Comparison of ENCODE assay signal across 8 cellular contexts in genomic region chr11:33775064-33775807, GRCh38. TPM values are rescaled to one million over a fixed set of nuclear protein-coding genes. Genes with fewer than 3 reads are reported as not detected.
DNase-seq lines count a peak whose midpoint lies in the region; ATAC-seq and TF ChIP-seq lines count a peak whose summit lies in the region.

No MANE protein-coding gene starts in this region.

- H3K79me2 ChIP-seq in DOHH2 (ENCODE audit: control insufficient read depth, low read length) = peaks cover 29% of the 10 kb centered on the region

- no peak for ATAC-seq in HG03460 (IDR thresholded peaks at IDR 0.05; ENCODE audit: unreplicated experiment)

- DNase-seq in Peyer's patch (no peak), progenitor cell of endocrine pancreas (ENCODE audit: low spot score, unreplicated experiment) (no peak), UCSD-AML1 (lab: John Stamatoyannopoulos, UW; ENCODE audit: unreplicated experiment) (no peak), COLO829 (ENCODE audit: low spot score) (no peak), NCI-H2196 (lab: John Stamatoyannopoulos, UW; ENCODE audit: unreplicated experiment) (no peak)

- H3K9me3 Mint-ChIP-seq in progenitor cell of endocrine pancreas (ENCODE audit: low read depth) = no peaks in the 10 kb centered on the region

- H3K36me3 Mint-ChIP-seq in progenitor cell of endocrine pancreas (ENCODE audit: insufficient read depth) = no peaks in the 10 kb centered on the region

- TF ChIP-seq CTCF in DOHH2 (IDR thresholded peaks at IDR 0.05; ENCODE audit: low read depth, low read length, poor library complexity, severe bottlenecking) (no peak), Peyer's patch (IDR thresholded peaks at IDR 0.05) (no peak), progenitor cell of endocrine pancreas (IDR thresholded peaks at IDR 0.05; ENCODE audit: unreplicated experiment) (no peak)

- H3K4me2 ChIP-seq in DOHH2 (ENCODE audit: low read length) = peak overlapping the region; percentile 97

- H3K4me1 ChIP-seq in DOHH2 (ENCODE audit: control insufficient read depth, low read length) (peaks cover 39% of the 10 kb centered on the region), Peyer's patch (peaks cover 0 to 20% (median 11%) of the 10 kb centered on the region in 4 donors), esophagus (ENCODE audit: control insufficient read depth in 2 of 2, insufficient read depth in 2 of 2, low read length in 1 of 2) (peaks cover 3 to 6% of the 10 kb centered on the region in 2 donors)

- peak overlapping the region; percentile 95 for H3K27ac Mint-ChIP-seq in progenitor cell of endocrine pancreas

- H3K4me3 ChIP-seq in DOHH2 (ENCODE audit: low read length) (peak overlapping the region; percentile 95), Peyer's patch (peak overlapping the region; percentile 83 to 95 (median 90)), esophagus (ENCODE audit: low read depth in 1 of 2, low read length in 2 of 2) (peak overlapping the region; percentile 54 to 91)

- no peak for TF ChIP-seq POLR2A in Peyer's patch (IDR thresholded peaks at IDR 0.05)

- H3K27me3 Mint-ChIP-seq in progenitor cell of endocrine pancreas = peaks cover 47% of the 10 kb centered on the region

- H3K36me3 ChIP-seq in DOHH2 (ENCODE audit: control insufficient read depth, low read length) = peaks cover 3% of the 10 kb centered on the region; the same call in 1 of the 2 replicates
- H3K36me3 ChIP-seq in Peyer's patch = peaks cover 0 to 4% (median 0%) of the 10 kb centered on the region in 3 donors
- H3K36me3 ChIP-seq in esophagus (ENCODE audit: control insufficient read depth in 2 of 2, insufficient read depth in 2 of 2, low read length in 1 of 2) = peaks cover 0 to 3% of the 10 kb centered on the region in 2 donors

- H3K9me2 ChIP-seq in DOHH2 (replicated peaks; ENCODE audit: control insufficient read depth, low read length) = no peaks in the 10 kb centered on the region

- 42 to 43% methylated on average over 14 of the region's 14 CpGs for WGBS in esophagus, 2 donors

- peaks cover 4% of the 10 kb centered on the region; the same call in 1 of the 2 replicates for H3F3A ChIP-seq in DOHH2 (ENCODE audit: control insufficient read depth, insufficient read depth)

- H3K4me3 Mint-ChIP-seq in progenitor cell of endocrine pancreas (ENCODE audit: low read depth) = peak overlapping the region; percentile 82

- H3K27ac ChIP-seq in DOHH2 (ENCODE audit: low read depth, low read length) = no peak overlapping the region
- H3K27ac ChIP-seq in Peyer's patch = peak overlapping the region; percentile 74 to 83 (median 76)
- H3K27ac ChIP-seq in esophagus (ENCODE audit: low read depth in 2 of 2, low read length in 1 of 2) = peak overlapping the region; percentile 73 to 82

- H4K20me1 ChIP-seq in DOHH2 (ENCODE audit: control insufficient read depth, insufficient read depth, low read depth, low read length) = 0 out of 2 replicates have a peak, but pooled peaks cover 3% of the 10 kb centered on the region

- peaks cover 20% of the 10 kb centered on the region for H3K4me1 Mint-ChIP-seq in progenitor cell of endocrine pancreas (ENCODE audit: low read depth)

- peaks cover 39% of the 10 kb centered on the region for H3K27me3 ChIP-seq in DOHH2 (ENCODE audit: control insufficient read depth, low read length)
- no peaks in the 10 kb centered on the region for H3K27me3 ChIP-seq in Peyer's patch
- no peaks in the 10 kb centered on the region for H3K27me3 ChIP-seq in esophagus (ENCODE audit: control insufficient read depth in 1 of 2, insufficient read depth in 2 of 2, low read length in 2 of 2)

- H3K9me3 ChIP-seq in DOHH2 (ENCODE audit: control insufficient read depth, insufficient read depth, low read length) (no peaks in the 10 kb centered on the region), Peyer's patch (no peaks in the 10 kb centered on the region), esophagus (ENCODE audit: control insufficient read depth in 2 of 2, insufficient read depth in 1 of 2, low read depth in 1 of 2, low read length in 1 of 2) (no peaks in the 10 kb centered on the region)

RNA-seq across cellular contexts. Expression of gene FBXO3, which starts 0.9 kb away (rescaled TPM):
- total RNA-seq in Peyer's patch (10 to 100 TPM; 25.6 to 42.9 (median 27.8) TPM), progenitor cell of endocrine pancreas (31.9 and 37.2 TPM in 2 replicates)
- 10 to 100 TPM; 17.1 to 22.9 TPM for polyA plus RNA-seq in esophagus

RNA-seq across cellular contexts. Expression of gene CD59, which starts 39.0 kb away (rescaled TPM):
- 10 to 100 TPM; 48.7 to 85.1 (median 56.1) TPM for total RNA-seq in Peyer's patch
- 100 to 1,000 TPM; 328 to 334 TPM for polyA plus RNA-seq in esophagus
- 214 and 218 TPM in 2 replicates for total RNA-seq in progenitor cell of endocrine pancreas
